Comparison of ENCODE assay signal across 28 cellular contexts in genomic region chr19:19098703-19099632, GRCh38. TPM values are rescaled to one million over a fixed set of nuclear protein-coding genes. Genes with fewer than 3 reads are reported as not detected.
A peak's percentile ranks its signal among the peaks of the same experiment; 100 is the strongest.
DNase-seq lines count a peak whose midpoint lies in the region; ATAC-seq and TF ChIP-seq lines count a peak whose summit lies in the region.
"Had no signal": no experiment of that assay in that cellular context is flagged by ENCODE, and none has a peak within 500 bp of the region (broad histone marks: within the 10 kb centered on the region; RNA-seq: fewer than 3 reads in every experiment).

No MANE protein-coding gene starts in this region.

- no TSS peak for BruUV-seq in Panc1 (replicated peaks; lab: Mats Ljungman, UMichigan)

- in situ Hi-C loops in Panc1 (cut with HindIII; ENCODE audit: low pct_unique_long_range_greater_than_20kb, low sequenced_read_pairs), result no loop called here

- intact Hi-C loops in Panc1 (cut with micrococcal nuclease; ENCODE audit: unreplicated experiment) (no loop called here), left colon (cut with DNase I, micrococcal nuclease) (no loop called here), psoas muscle (cut with DNase I) (no loop called here), uterus (cut with DNase I; ENCODE audit: low total_unique reads) (no loop called here)

- ATAC-seq in Panc1, result peak; percentile 56; the same call in 1 of the 2 replicates
- ATAC-seq in left colon, result peak; percentile 23
- ATAC-seq in psoas muscle, result peak in 3 of 4 donors; percentile 49 to 60 (median 60)
- ATAC-seq: activated CD8-positive, alpha-beta T cell treated with anti-CD3 and anti-CD28 coated beads, Interleukin-2, amount 10 ng/mL, durations not matched to agents 7 days and 5 days; gastroesophageal sphincter; T-cell had no signal

- no peaks in the 10 kb centered on the region for H3K36me3 ChIP-seq in Panc1 (ENCODE audit: control insufficient read depth, insufficient read depth, low read length)
- peaks cover 0 to 54% of the 10 kb centered on the region in 2 donors for H3K36me3 ChIP-seq in psoas muscle (ENCODE audit: insufficient read depth in 1 of 2, low read depth in 1 of 2)
- no peaks in the 10 kb centered on the region for H3K36me3 ChIP-seq in uterus
- H3K36me3 ChIP-seq: HAP-1, neural progenitor cell, SJCRH30, vagina had no signal

- no peak overlapping the region for H3K27ac ChIP-seq in Panc1 (ENCODE audit: low read length)
- no peak overlapping the region for H3K27ac ChIP-seq in psoas muscle
- no peak overlapping the region for H3K27ac ChIP-seq in uterus
- H3K27ac ChIP-seq: C4-2B, gastroesophageal sphincter, neural progenitor cell, SJCRH30, testis, vagina had no signal

- no peaks in the 10 kb centered on the region for H3K9me3 ChIP-seq in Panc1 (ENCODE audit: control insufficient read depth, insufficient read depth, low read depth, low read length)
- no peaks in the 10 kb centered on the region for H3K9me3 ChIP-seq in psoas muscle
- H3K9me3 ChIP-seq in uterus, result no peaks in the 10 kb centered on the region
- H3K9me3 ChIP-seq: gastroesophageal sphincter, HAP-1, SJCRH30, testis, vagina had no signal

- CTCF ChIA-PET in Panc1 (lab: Charles Lee), result no interaction called here

- TF ChIP-seq CTCF in Panc1 (IDR thresholded peaks at IDR 0.05) (no peak), psoas muscle (IDR thresholded peaks at IDR 0.05) (no peak), uterus (IDR thresholded peaks at IDR 0.05) (no peak)

- H3K4me1 ChIP-seq in Panc1 (ENCODE audit: control insufficient read depth, insufficient read depth, low read length), result no peaks in the 10 kb centered on the region
- H3K4me1 ChIP-seq in psoas muscle, result peaks cover 5% of the 10 kb centered on the region
- no peaks in the 10 kb centered on the region for H3K4me1 ChIP-seq in uterus
- H3K4me1 ChIP-seq: gastroesophageal sphincter, HAP-1, neural progenitor cell, SJCRH30, testis had no signal

- H3K4me3 ChIP-seq in Panc1 (ENCODE audit: low read depth in 2 of 2, low read length in 2 of 2), result no peak overlapping the region
- H3K4me3 ChIP-seq in psoas muscle, result no peak overlapping the region
- H3K4me3 ChIP-seq in uterus, result no peak overlapping the region
- H3K4me3 ChIP-seq: gastroesophageal sphincter, HAP-1, neural progenitor cell, SJCRH30, testis, vagina had no signal

- POLR2A ChIA-PET in Panc1 (lab: Charles Lee), result no interaction called here

- DNase-seq in HuH-7 (ENCODE audit: low spot score) (peak; percentile 93), Panc1 (ENCODE audit: low read depth, low spot score) (no peak), left colon (no peak), psoas muscle (no peak), AG20443 (ENCODE audit: low spot score) (no peak), SHP77 treated with DMSO at 0.1 percent for 48 hours (lab: John Stamatoyannopoulos, UW) (no peak), LoVo (ENCODE audit: low spot score) (no peak), uterus (no peak)
- DNase-seq: activated CD8-positive, alpha-beta T cell treated with anti-CD3 and anti-CD28 coated beads, Interleukin-2, amount 10 ng/mL, durations not matched to agents 7 days and 5 days; activated effector memory CD4-positive, alpha-beta T cell treated with Interleukin-2 at 50 U/mL for 16 hours; activated naive CD8-positive, alpha-beta T cell treated with anti-CD3 and anti-CD28 coated beads, Interleukin-2, amount 10 ng/mL, durations not matched to agents 7 days and 5 days; Calu3; DND-41; NCI-H1417 treated with DMSO at 0.1 percent for 48 hours; NCI-H2081; NCI-H82; OCI-M1; posterior cingulate gyrus; SJCRH30; stimulated activated CD4-positive, alpha-beta T cell treated with anti-CD3 and anti-CD28 coated beads, Interleukin-15, amount 100 ng/mL, for 24 hours; stimulated activated naive CD4-positive, alpha-beta T cell; T-cell; testis had no signal

- TF ChIP-seq POLR2A in uterus (IDR thresholded peaks at IDR 0.05), result no peak

- 81 to 85% (median 81%) methylated on average over 18 of the region's 18 CpGs for WGBS in psoas muscle, 3 donors

- H3K27me3 ChIP-seq in Panc1 (ENCODE audit: control insufficient read depth, insufficient read depth, low read length), result no peaks in the 10 kb centered on the region
- no peaks in the 10 kb centered on the region for H3K27me3 ChIP-seq in psoas muscle (ENCODE audit: insufficient read depth in 3 of 3, low read length in 2 of 3)
- no peaks in the 10 kb centered on the region for H3K27me3 ChIP-seq in uterus
- H3K27me3 ChIP-seq: gastroesophageal sphincter, neural progenitor cell, SJCRH30, testis, vagina had no signal

RNA-seq across cellular contexts. Expression of gene SLC25A42, which starts 35.2 kb away (rescaled TPM):
- 2.6 TPM for total RNA-seq in Panc1 (2021; ENCODE audit: unreplicated experiment)
- 2.9 TPM for polyA plus RNA-seq in Panc1 (2012; ENCODE audit: insufficient read length)
- total RNA-seq in left colon, result 1 to 10 TPM; 8.2 to 8.5 TPM
- 10 to 100 TPM; 14.7 to 40.2 (median 24.5) TPM for total RNA-seq in psoas muscle
- 10 to 100 TPM in 2 of 3 donors, 1 to 10 TPM in 1; 4.6 to 31.9 (median 12.2) TPM for polyA plus RNA-seq in psoas muscle
- total RNA-seq in uterus, result 10 to 100 TPM in 1 of 4 donors, 1 to 10 TPM in 3; 2.9 to 25.7 (median 5.9) TPM

RNA-seq across cellular contexts. Expression of gene TMEM161A, which starts 39.3 kb away (rescaled TPM):
- total RNA-seq in Panc1 (2021; ENCODE audit: unreplicated experiment) (26.7 TPM), left colon (10 to 100 TPM; 16.8 to 18.9 TPM), psoas muscle (10 to 100 TPM; 31.3 to 61.3 (median 42.8) TPM), uterus (10 to 100 TPM in 3 of 4 donors, 1 to 10 TPM in 1; 3.5 to 33.6 (median 17.3) TPM)
- polyA plus RNA-seq in Panc1 (2012; ENCODE audit: insufficient read length), result 40.2 TPM
- polyA plus RNA-seq in psoas muscle, result 10 to 100 TPM; 30.2 to 46.1 (median 37.6) TPM
